In genomic region chr7:20697351-20697750, GRCh38 we compare ENCODE assay signal across 22 cellular contexts.
DNase-seq lines count a peak whose midpoint lies in the region; ATAC-seq, FAIRE-seq and TF ChIP-seq lines count a peak whose summit lies in the region.
"Had no signal": no experiment of that assay in that cellular context is flagged by ENCODE, and none has a peak within 500 bp of the region (broad histone marks: within the 10 kb centered on the region; RNA-seq: fewer than 3 reads in every experiment).

No MANE protein-coding gene starts in this region.

- H3K9ac ChIP-seq in K562 (ENCODE audit: insufficient read depth in 1 of 2, low read depth in 2 of 2, low read length in 2 of 2) (no peak overlapping the region), HepG2 (ENCODE audit: insufficient read depth, low read depth, low read length) (no peak overlapping the region)

- H2AFZ ChIP-seq in K562 (ENCODE audit: low read depth, low read length), result peak overlapping the region; percentile 29; the same call in 1 of the 2 replicates
- no peak overlapping the region for H2AFZ ChIP-seq in HepG2 (ENCODE audit: low read length)
- H2AFZ ChIP-seq: GM23338 had no signal

- no peaks in the 10 kb centered on the region for H3K36me3 ChIP-seq in K562 (ENCODE audit: control insufficient read depth, insufficient read depth, low read length)
- H3K36me3 ChIP-seq in HepG2 (replicated peaks in 1 of 2; ENCODE audit: control insufficient read depth in 1 of 2, insufficient read depth in 2 of 2, low read length in 2 of 2), result no peaks in the 10 kb centered on the region
- H3K36me3 ChIP-seq in SJCRH30, result no peaks in the 10 kb centered on the region
- H3K36me3 ChIP-seq: BE2C had no signal

- BruUV-seq in K562 (replicated peaks; lab: Mats Ljungman, UMichigan) (no TSS peak), HepG2 (replicated peaks; lab: Mats Ljungman, UMichigan) (no TSS peak)

- H3K9me3 ChIP-seq in K562 (replicated peaks; ENCODE audit: control insufficient read depth, insufficient read depth, low read depth, low read length) (no peaks in the 10 kb centered on the region), right cardiac atrium (ENCODE audit: control insufficient read depth, low read length) (no peaks in the 10 kb centered on the region), HepG2 (ENCODE audit: low read length) (no peaks in the 10 kb centered on the region), SJCRH30 (replicated peaks) (no peaks in the 10 kb centered on the region; the same call in 1 of the 2 replicates)
- H3K9me3 ChIP-seq: BE2C had no signal

- no peak for FAIRE-seq in K562 (lab: Jason Lieb, UNC)
- FAIRE-seq in HepG2 (lab: Jason Lieb, UNC), result no peak
- FAIRE-seq: GM12892, GM18507, HTR-8/SVneo had no signal

- no peak overlapping the region for H3K27ac ChIP-seq in K562 (ENCODE audit: extremely low read depth, low read depth, low read length)
- no peak overlapping the region for H3K27ac ChIP-seq in right cardiac atrium (ENCODE audit: low read length)
- no peak overlapping the region for H3K27ac ChIP-seq in HepG2 (ENCODE audit: extremely low read length, insufficient read depth, low read length)
- H3K27ac ChIP-seq in SJCRH30, result no peak overlapping the region

- H3K4me1 ChIP-seq in K562 (replicated peaks in 1 of 2; ENCODE audit: control insufficient read depth in 2 of 2, insufficient read depth in 2 of 2, low read length in 2 of 2) (no peaks in the 10 kb centered on the region; a peak in 1 of 5 replicates), right cardiac atrium (ENCODE audit: control insufficient read depth, insufficient read depth, low read length) (no peaks in the 10 kb centered on the region), HepG2 (ENCODE audit: insufficient read depth, low read length) (no peaks in the 10 kb centered on the region), SJCRH30 (no peaks in the 10 kb centered on the region)
- H3K4me1 ChIP-seq: BE2C had no signal

- no peak overlapping the region for H3K4me3 ChIP-seq in K562
- no peak overlapping the region for H3K4me3 ChIP-seq in right cardiac atrium (ENCODE audit: low read length)
- H3K4me3 ChIP-seq in HepG2 (replicated peaks in 1 of 3; ENCODE audit: insufficient read depth in 1 of 3, low read depth in 2 of 3, low read length in 3 of 3), result no peak overlapping the region
- no peak overlapping the region for H3K4me3 ChIP-seq in SJCRH30
- H3K4me3 ChIP-seq: GM23338 had no signal

- POLR2A ChIA-PET in K562 (lab: Yijun Ruan, JAX), result no interaction called here
- POLR2A ChIA-PET in HepG2 (lab: Yijun Ruan, JAX), result no interaction called here

- H3K9me1 ChIP-seq in K562 (ENCODE audit: control insufficient read depth, insufficient read depth, low read length), result no peaks in the 10 kb centered on the region

- no peak for TF ChIP-seq EP300 in K562 (IDR thresholded peaks at IDR 0.05; ENCODE audit: low read length)
- TF ChIP-seq EP300 in HepG2 (IDR thresholded peaks at IDR 0.05; ENCODE audit: low read depth in 2 of 2, low read length in 2 of 2), result no peak
- TF ChIP-seq EP300 in HepG2 (CRISPR knock-in tag; IDR thresholded peaks at IDR 0.05; ENCODE audit: borderline replicate concordance), result no peak

- H3K79me2 ChIP-seq in K562 (ENCODE audit: control insufficient read depth, insufficient read depth, low read length) (no peaks in the 10 kb centered on the region), HepG2 (ENCODE audit: insufficient read depth, low read length) (no peaks in the 10 kb centered on the region)

- TF ChIP-seq CTCF in K562 (IDR thresholded peaks at IDR 0.05 in 2 of 3, conservative IDR thresholded peaks at IDR 0.05 in 1 of 3; ENCODE audit: insufficient read depth in 2 of 3, low read depth in 1 of 3, low read length in 3 of 3) (no peak), HepG2 (CRISPR knock-in tag; IDR thresholded peaks at IDR 0.05) (no peak)

- intact Hi-C loops in K562 (cut with micrococcal nuclease), result no loop called here
- intact Hi-C loops in right cardiac atrium (cut with DNase I), result no loop called here
- intact Hi-C loops in HepG2 (cut with micrococcal nuclease; ENCODE audit: unreplicated experiment), result no loop called here

- in situ Hi-C loops in K562 (cut with MboI) (no loop called here), HepG2 (cut with HindIII; ENCODE audit: extremely low pct_ligation_motif_present, low pct_unique_long_range_greater_than_20kb) (no loop called here)

- 0 out of 3 replicates have a peak, but pooled peaks have one; percentile 24 for ATAC-seq in K562
- no peak for ATAC-seq in right cardiac atrium
- ATAC-seq in HepG2, result no peak
- ATAC-seq: GM23338, HCT116 had no signal

- no peak for TF ChIP-seq RAD21 in K562 (CRISPR knock-in tag; conservative IDR thresholded peaks at IDR 0.05 in 1 of 2, IDR thresholded peaks at IDR 0.05 in 1 of 2)
- no peak for TF ChIP-seq RAD21 in HepG2 (CRISPR knock-in tag; IDR thresholded peaks at IDR 0.05)

- TF ChIP-seq POLR2A in K562 (conservative IDR thresholded peaks at IDR 0.05) (no peak), HepG2 (IDR thresholded peaks at IDR 0.05; ENCODE audit: insufficient read depth in 1 of 2, low read depth in 2 of 2, low read length in 2 of 2) (no peak)

- H3K27me3 ChIP-seq in K562 (ENCODE audit: control insufficient read depth in 2 of 2, insufficient read depth in 2 of 2, low read length in 2 of 2), result no peaks in the 10 kb centered on the region
- H3K27me3 ChIP-seq in right cardiac atrium (ENCODE audit: control insufficient read depth, insufficient read depth), result no peaks in the 10 kb centered on the region
- no peaks in the 10 kb centered on the region for H3K27me3 ChIP-seq in HepG2 (ENCODE audit: control insufficient read depth in 1 of 2, insufficient read depth in 2 of 2, low read length in 2 of 2)
- peaks cover 6% of the 10 kb centered on the region; the same call in 1 of the 2 replicates for H3K27me3 ChIP-seq in SJCRH30

- CTCF ChIA-PET in K562 (lab: Yijun Ruan, JAX; ENCODE audit: low intra/inter-chr PET ratio) (no interaction called here), HepG2 (lab: Yijun Ruan, JAX; ENCODE audit: low intra/inter-chr PET ratio, low total read pairs) (no interaction called here)

- H4K20me1 ChIP-seq in K562 (replicated peaks; ENCODE audit: control insufficient read depth, insufficient read depth, low read length), result no peaks in the 10 kb centered on the region
- no peaks in the 10 kb centered on the region for H4K20me1 ChIP-seq in HepG2 (ENCODE audit: insufficient read depth, low read length)

- no peak overlapping the region; the same call in 1 of the 2 replicates for H3K4me2 ChIP-seq in K562 (ENCODE audit: insufficient read depth, low read length)
- H3K4me2 ChIP-seq in HepG2 (ENCODE audit: low read depth, low read length), result no peak overlapping the region
- H3K4me2 ChIP-seq: GM23338 had no signal

- 2% methylated on average over 3 of the region's 3 CpGs for WGBS in K562 (ENCODE audit: insufficient coverage, low coverage, missing lambda C conversion rate)
- 57% methylated on average over 3 of the region's 3 CpGs for WGBS in right cardiac atrium
- WGBS in HepG2 (ENCODE audit: low lambda C conversion rate), result 40% methylated on average over 3 of the region's 3 CpGs

- DNase-seq in CMK (ENCODE audit: low read depth), result peak; percentile 31
- peak; percentile 8 for DNase-seq in NCI-H2227 (lab: John Stamatoyannopoulos, UW; ENCODE audit: unreplicated experiment)
- no peak for DNase-seq in K562 (ENCODE audit: extremely low read depth in 1 of 4, low spot score in 3 of 4)
- DNase-seq in right cardiac atrium, result no peak
- no peak for DNase-seq in NCI-H1417 treated with DMSO at 0.1 percent for 48 hours (lab: John Stamatoyannopoulos, UW)
- no peak for DNase-seq in HepG2 (ENCODE audit: low spot score)
- no peak for DNase-seq in SJCRH30
- DNase-seq: 8988T; BE2C; C1 segment of cervical spinal cord; CD4-positive, CD25-positive, alpha-beta regulatory T cell; CD8-positive, alpha-beta memory T cell; DMS153; DMS79; GDM1; H7; HFFc6 had no signal

TF ChIP-seq in K562, 482 proteins besides CTCF, POLR2A, EP300 and RAD21 (continues in another document):
- TF ChIP-seq TAF9B (IDR thresholded peaks at IDR 0.05; ENCODE audit: partially characterized antibody), result no peak
- no peak for TF ChIP-seq ZNF41 (CRISPR knock-in tag; conservative IDR thresholded peaks at IDR 0.05)
- no peak for TF ChIP-seq KHSRP (IDR thresholded peaks at IDR 0.05)
- no peak for TF ChIP-seq CBFA2T3 (IDR thresholded peaks at IDR 0.05)

TF ChIP-seq in HepG2, 621 proteins besides CTCF, POLR2A, EP300 and RAD21 (continues in another document):
- TF ChIP-seq KDM6A (CRISPR knock-in tag; IDR thresholded peaks at IDR 0.05; ENCODE audit: low read depth), result no peak
- no peak for TF ChIP-seq ZNF569 (CRISPR knock-in tag; IDR thresholded peaks at IDR 0.05; ENCODE audit: borderline replicate concordance)
- TF ChIP-seq ZHX1 (CRISPR knock-in tag; IDR thresholded peaks at IDR 0.05; ENCODE audit: low read depth), result no peak
- no peak for TF ChIP-seq ZNF431 (CRISPR knock-in tag; IDR thresholded peaks at IDR 0.05; ENCODE audit: borderline replicate concordance, low read depth)
- TF ChIP-seq RXRB (CRISPR knock-in tag; IDR thresholded peaks at IDR 0.05; ENCODE audit: borderline replicate concordance), result no peak
- TF ChIP-seq GFI1 (CRISPR knock-in tag; IDR thresholded peaks at IDR 0.05; ENCODE audit: borderline replicate concordance), result no peak
- TF ChIP-seq ZNF253 (CRISPR knock-in tag; IDR thresholded peaks at IDR 0.05; ENCODE audit: borderline replicate concordance), result no peak
- TF ChIP-seq THAP7 (CRISPR knock-in tag; IDR thresholded peaks at IDR 0.05), result no peak

Comparison
In these comparisons a context has a peak if more than half of its experiments do, and no peak if none do; other contexts are left out.
1. DNase-seq: peak in CMK (single experiment) and NCI-H2227 (single experiment); none in K562 (0 of 4), right cardiac atrium (0 of 3), NCI-H1417 treated with DMSO at 0.1 percent for 48 hours (single experiment), HepG2 (single experiment) and SJCRH30 (0 of 2).